ENCODE assay signal across 8 cellular contexts in genomic region chr22:36027960-36028645, GRCh38. TPM values are rescaled to one million over a fixed set of nuclear protein-coding genes. Genes with fewer than 3 reads are reported as not detected.
DNase-seq lines count a peak whose midpoint lies in the region; ATAC-seq and TF ChIP-seq lines count a peak whose summit lies in the region.

No MANE protein-coding gene starts in this region.

- no peaks in the 10 kb centered on the region for H3K9me3 ChIP-seq in Loucy (ENCODE audit: insufficient read depth, low read depth, low read length)
- peaks cover 3% of the 10 kb centered on the region for H3K9me3 ChIP-seq in iPS-18c (ENCODE audit: control insufficient read depth, insufficient read depth, low read length)

- H3K4me3 Mint-ChIP-seq in activated CD4-positive, alpha-beta T cell treated with anti-CD3 and anti-CD28 coated beads, Interleukin-2, amount 10 ng/mL, durations not matched to agents 24 days and 14 days: peak overlapping the region; percentile 89

- no peaks in the 10 kb centered on the region for H4K20me1 ChIP-seq in Loucy (ENCODE audit: insufficient read depth, low read length, poor library complexity, severe bottlenecking)

- no peaks in the 10 kb centered on the region for H3K27me3 ChIP-seq in Loucy (ENCODE audit: insufficient read depth, low read length, poor library complexity, severe bottlenecking)

- H3K4me1 Mint-ChIP-seq in activated CD4-positive, alpha-beta T cell treated with anti-CD3 and anti-CD28 coated beads, Interleukin-2, amount 10 ng/mL, durations not matched to agents 24 days and 14 days: peaks cover 17% of the 10 kb centered on the region

- H3K36me3 ChIP-seq in Loucy (ENCODE audit: insufficient read depth, low read length): no peaks in the 10 kb centered on the region

- no peak for DNase-seq in activated CD4-positive, alpha-beta T cell treated with anti-CD3 and anti-CD28 coated beads, Interleukin-2, amount 10 ng/mL, durations not matched to agents 24 days and 14 days
- DNase-seq in activated CD4-positive, alpha-beta T cell treated with anti-CD3 and anti-CD28 coated beads for 48 hours: no peak
- peak; percentile 86 for DNase-seq in astrocyte of the hippocampus (ENCODE audit: low read depth, low spot score)
- no peak for DNase-seq in GF-D8 (lab: John Stamatoyannopoulos, UW)

- peak overlapping the region; percentile 77 for H3K4me2 ChIP-seq in Loucy (ENCODE audit: low read depth, low read length, poor library complexity, severe bottlenecking)

- peaks cover 4% of the 10 kb centered on the region; the same call in 1 of the 2 replicates for H3F3A ChIP-seq in Loucy (ENCODE audit: low read depth)

- H3K4me3 ChIP-seq in Loucy (ENCODE audit: low read length, poor library complexity, severe bottlenecking) (peak overlapping the region; percentile 92), iPS-18c (ENCODE audit: insufficient read depth, low read depth, low read length) (peak overlapping the region; percentile 86), skin epidermis (peak overlapping the region; percentile 71 to 86 (median 74))

- H3K9me2 ChIP-seq in Loucy (replicated peaks; ENCODE audit: low read depth, low read length): no peaks in the 10 kb centered on the region

- H3K27ac ChIP-seq in skin epidermis: peak overlapping the region; percentile 27 to 92 (median 86)

- no peak for ATAC-seq in HG03139 (IDR thresholded peaks at IDR 0.05; ENCODE audit: unreplicated experiment)

- H3K27me3 Mint-ChIP-seq in activated CD4-positive, alpha-beta T cell treated with anti-CD3 and anti-CD28 coated beads, Interleukin-2, amount 10 ng/mL, durations not matched to agents 24 days and 14 days: peaks cover 46% of the 10 kb centered on the region

- H2AFZ ChIP-seq in Loucy (ENCODE audit: low read length): peak overlapping the region; percentile 70

- H3K9me3 Mint-ChIP-seq in activated CD4-positive, alpha-beta T cell treated with anti-CD3 and anti-CD28 coated beads, Interleukin-2, amount 10 ng/mL, durations not matched to agents 24 days and 14 days: no peaks in the 10 kb centered on the region

- peaks cover 23% of the 10 kb centered on the region for H3K4me1 ChIP-seq in Loucy (ENCODE audit: insufficient read depth, low read length, poor library complexity, severe bottlenecking)

- H3K27ac Mint-ChIP-seq in activated CD4-positive, alpha-beta T cell treated with anti-CD3 and anti-CD28 coated beads, Interleukin-2, amount 10 ng/mL, durations not matched to agents 24 days and 14 days: peak overlapping the region; percentile 70

- intact Hi-C loops in activated CD4-positive, alpha-beta T cell treated with anti-CD3 and anti-CD28 coated beads, Interleukin-2, amount 10 ng/mL, durations not matched to agents 24 days and 14 days (cut with micrococcal nuclease): loop anchor here (5.0 to 10.0 kb wide), 2 partner anchors 47 to 94 kb away; no protein-coding TSS in a partner anchor

- H3K36me3 Mint-ChIP-seq in activated CD4-positive, alpha-beta T cell treated with anti-CD3 and anti-CD28 coated beads, Interleukin-2, amount 10 ng/mL, durations not matched to agents 24 days and 14 days (ENCODE audit: low read depth): no peaks in the 10 kb centered on the region

- H3K79me2 ChIP-seq in Loucy (ENCODE audit: insufficient read depth, low read length): 0 out of 2 replicates have a peak, but pooled peaks cover under 1% of the 10 kb centered on the region

- peak overlapping the region; percentile 76 for H3K9ac ChIP-seq in Loucy (ENCODE audit: low read depth, low read length, poor library complexity, severe bottlenecking)

- no peak for TF ChIP-seq CTCF in Loucy (conservative IDR thresholded peaks at IDR 0.05; ENCODE audit: low read length)

RNA-seq across cellular contexts. Expression of gene RBFOX2, which starts 0.5 kb away (rescaled TPM):
- total RNA-seq in activated CD4-positive, alpha-beta T cell treated with anti-CD3 and anti-CD28 coated beads, Interleukin-2, amount 10 ng/mL, durations not matched to agents 24 days and 14 days: 3.6 and 3.9 TPM in 2 replicates
